In the genomic region with DNA sequence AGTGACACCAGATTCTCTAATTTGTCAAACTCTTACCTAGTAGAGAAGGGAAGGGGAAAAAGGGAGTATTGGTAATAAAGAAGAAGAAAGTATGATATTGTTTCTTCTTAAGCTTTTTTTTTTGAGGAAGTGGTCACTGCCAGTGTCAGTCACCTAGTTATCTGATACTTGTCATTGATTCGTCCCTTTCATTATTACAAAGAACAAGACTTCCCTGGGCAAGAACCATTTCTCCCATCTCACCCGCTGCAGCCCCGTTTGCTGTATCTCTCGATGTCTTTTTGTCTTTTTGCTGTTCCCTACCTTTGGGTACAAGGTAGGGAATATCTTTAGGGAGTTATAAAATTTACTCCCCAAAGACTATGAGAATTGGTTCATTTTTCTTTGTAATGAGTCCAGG, we compare ENCODE assay signal across 18 cellular contexts.
DNase-seq lines count a peak whose midpoint lies in the region; ATAC-seq and TF ChIP-seq lines count a peak whose summit lies in the region.
"Had no signal": no experiment of that assay in that cellular context is flagged by ENCODE, and none has a peak within 500 bp of the region (broad histone marks: within the 10 kb centered on the region; RNA-seq: fewer than 3 reads in every experiment).

No MANE protein-coding gene starts in this region.

- no peak for TF ChIP-seq CTCF in type B pancreatic cell (conservative IDR thresholded peaks at IDR 0.05)

- peaks cover 10% of the 10 kb centered on the region for H3K9me3 Mint-ChIP-seq in activated T-cell treated with anti-CD3 and anti-CD28 coated beads, Interleukin-2, amount 50 U/mL, for 24 hours
- peaks cover 14% of the 10 kb centered on the region for H3K9me3 Mint-ChIP-seq in activated T-helper 2 cell treated with anti-CD3 and anti-CD28 coated beads, Interferon-gamma antibody, Interleukin-2, Interleukin-4, amounts not matched to agents 10 μg/mL and 5 μg/mL and 100 μg/mL, durations not matched to agents 14 hours and 24 hours and 36 hours
- peaks cover 7% of the 10 kb centered on the region for H3K9me3 Mint-ChIP-seq in type B pancreatic cell
- peaks cover 0 to 11% of the 10 kb centered on the region in 2 donors for H3K9me3 Mint-ChIP-seq in activated naive CD4-positive, alpha-beta T cell treated with anti-CD3 and anti-CD28 coated beads, Interleukin-2, amount 50 U/mL, for 72 hours

- no peaks in the 10 kb centered on the region for H3K27me3 Mint-ChIP-seq in activated T-cell treated with anti-CD3 and anti-CD28 coated beads, Interleukin-2, amount 50 U/mL, for 24 hours
- H3K27me3 Mint-ChIP-seq in activated T-helper 2 cell treated with anti-CD3 and anti-CD28 coated beads, Interferon-gamma antibody, Interleukin-2, Interleukin-4, amounts not matched to agents 10 μg/mL and 5 μg/mL and 100 μg/mL, durations not matched to agents 14 hours and 24 hours and 36 hours (ENCODE audit: low read depth) = no peaks in the 10 kb centered on the region
- H3K27me3 Mint-ChIP-seq in type B pancreatic cell = no peaks in the 10 kb centered on the region

- peaks cover 54% of the 10 kb centered on the region for H3K4me1 Mint-ChIP-seq in activated T-cell treated with anti-CD3 and anti-CD28 coated beads, Interleukin-2, amount 50 U/mL, for 24 hours (ENCODE audit: low read depth)
- peaks cover 57% of the 10 kb centered on the region for H3K4me1 Mint-ChIP-seq in activated T-helper 2 cell treated with anti-CD3 and anti-CD28 coated beads, Interferon-gamma antibody, Interleukin-2, Interleukin-4, amounts not matched to agents 10 μg/mL and 5 μg/mL and 100 μg/mL, durations not matched to agents 14 hours and 24 hours and 36 hours (ENCODE audit: low read depth)
- H3K4me1 Mint-ChIP-seq in type B pancreatic cell (ENCODE audit: unreplicated experiment) = peaks cover 29% of the 10 kb centered on the region

- no peak overlapping the region for H3K4me3 Mint-ChIP-seq in activated T-cell treated with anti-CD3 and anti-CD28 coated beads, Interleukin-2, amount 50 U/mL, for 24 hours
- no peak overlapping the region for H3K4me3 Mint-ChIP-seq in activated T-helper 2 cell treated with anti-CD3 and anti-CD28 coated beads, Interferon-gamma antibody, Interleukin-2, Interleukin-4, amounts not matched to agents 10 μg/mL and 5 μg/mL and 100 μg/mL, durations not matched to agents 14 hours and 24 hours and 36 hours (ENCODE audit: low read depth)
- H3K4me3 Mint-ChIP-seq in type B pancreatic cell = no peak overlapping the region
- H3K4me3 Mint-ChIP-seq: activated naive CD4-positive, alpha-beta T cell treated with anti-CD3 and anti-CD28 coated beads for 36 hours had no signal

- ATAC-seq in HG03442 (IDR thresholded peaks at IDR 0.05; ENCODE audit: unreplicated experiment) = peak; percentile 22
- ATAC-seq in activated naive CD4-positive, alpha-beta T cell treated with anti-CD3 and anti-CD28 coated beads, Interleukin-2, amount 50 U/mL, for 72 hours = no peak
- no peak for ATAC-seq in left colon

- DNase-seq in activated T-cell treated with anti-CD3 and anti-CD28 coated beads, Interleukin-2, amount 50 U/mL, for 24 hours = no peak
- DNase-seq in activated T-cell treated with anti-CD3 and anti-CD28 coated beads, Interleukin-2, amount 50 U/mL, for 48 hours = no peak
- no peak for DNase-seq in activated T-helper 2 cell treated with anti-CD3 and anti-CD28 coated beads, Interferon-gamma antibody, Interleukin-2, Interleukin-4, amounts not matched to agents 10 μg/mL and 5 μg/mL and 100 μg/mL, durations not matched to agents 14 hours and 24 hours and 36 hours (ENCODE audit: low spot score)
- DNase-seq in type B pancreatic cell (ENCODE audit: extremely low spot score, unreplicated experiment) (no peak), left colon (no peak), activated gamma-delta T cell (lab: John Stamatoyannopoulos, UW) (no peak)
- DNase-seq in activated naive CD4-positive, alpha-beta T cell treated with anti-CD3 and anti-CD28 coated beads, Interleukin-2, amount 50 U/mL, for 72 hours (ENCODE audit: low spot score in 2 of 2) = no peak
- DNase-seq: activated naive CD4-positive, alpha-beta T cell treated with anti-CD3 and anti-CD28 coated beads for 36 hours; brain microvascular endothelial cell; C1 segment of cervical spinal cord; DMS79; hippocampal formation; NCI-H1436; NCI-H345; PC-9; SK-N-SH; stimulated activated CD4-positive, alpha-beta T cell treated with anti-CD3 and anti-CD28 coated beads, Interleukin-12 subunit alpha, Interleukin-12 subunit beta, amount 100 ng/mL, for 4 hours had no signal

- peaks cover 46% of the 10 kb centered on the region for H3K36me3 Mint-ChIP-seq in activated T-cell treated with anti-CD3 and anti-CD28 coated beads, Interleukin-2, amount 50 U/mL, for 24 hours (ENCODE audit: low read depth)
- H3K36me3 Mint-ChIP-seq in activated T-helper 2 cell treated with anti-CD3 and anti-CD28 coated beads, Interferon-gamma antibody, Interleukin-2, Interleukin-4, amounts not matched to agents 10 μg/mL and 5 μg/mL and 100 μg/mL, durations not matched to agents 14 hours and 24 hours and 36 hours (ENCODE audit: low read depth) = peaks cover 37% of the 10 kb centered on the region
- H3K36me3 Mint-ChIP-seq in type B pancreatic cell = peaks cover 4% of the 10 kb centered on the region
- peaks cover 13 to 28% of the 10 kb centered on the region in 2 donors for H3K36me3 Mint-ChIP-seq in activated naive CD4-positive, alpha-beta T cell treated with anti-CD3 and anti-CD28 coated beads, Interleukin-2, amount 50 U/mL, for 72 hours

- intact Hi-C loops in activated T-helper 2 cell treated with anti-CD3 and anti-CD28 coated beads, Interferon-gamma antibody, Interleukin-2, Interleukin-4, amounts not matched to agents 10 μg/mL and 5 μg/mL and 100 μg/mL, durations not matched to agents 14 hours and 24 hours and 36 hours (cut with micrococcal nuclease) = no loop called here
- intact Hi-C loops in left colon (cut with DNase I, micrococcal nuclease) = no loop called here

- peak overlapping the region; percentile 83 for H3K27ac Mint-ChIP-seq in activated T-cell treated with anti-CD3 and anti-CD28 coated beads, Interleukin-2, amount 50 U/mL, for 24 hours
- peak overlapping the region; percentile 24 for H3K27ac Mint-ChIP-seq in activated T-helper 2 cell treated with anti-CD3 and anti-CD28 coated beads, Interferon-gamma antibody, Interleukin-2, Interleukin-4, amounts not matched to agents 10 μg/mL and 5 μg/mL and 100 μg/mL, durations not matched to agents 14 hours and 24 hours and 36 hours
- peak overlapping the region; percentile 39 for H3K27ac Mint-ChIP-seq in type B pancreatic cell
- H3K27ac Mint-ChIP-seq in activated naive CD4-positive, alpha-beta T cell treated with anti-CD3 and anti-CD28 coated beads, Interleukin-2, amount 50 U/mL, for 72 hours = no peak overlapping the region
- H3K27ac Mint-ChIP-seq: activated naive CD4-positive, alpha-beta T cell treated with anti-CD3 and anti-CD28 coated beads for 36 hours had no signal

Comparison
In these comparisons a context has a peak if more than half of its experiments do, and no peak if none do; other contexts are left out.
1. H3K27ac Mint-ChIP-seq: peak in activated T-cell treated with anti-CD3 and anti-CD28 coated beads, Interleukin-2, amount 50 U/mL, for 24 hours (single experiment), activated T-helper 2 cell treated with anti-CD3 and anti-CD28 coated beads, Interferon-gamma antibody, Interleukin-2, Interleukin-4, amounts not matched to agents 10 μg/mL and 5 μg/mL and 100 μg/mL, durations not matched to agents 14 hours and 24 hours and 36 hours (single experiment) and type B pancreatic cell (single experiment); none in activated naive CD4-positive, alpha-beta T cell treated with anti-CD3 and anti-CD28 coated beads, Interleukin-2, amount 50 U/mL, for 72 hours (0 of 2).